ENCODE assay signal across 23 cellular contexts in the genomic region with DNA sequence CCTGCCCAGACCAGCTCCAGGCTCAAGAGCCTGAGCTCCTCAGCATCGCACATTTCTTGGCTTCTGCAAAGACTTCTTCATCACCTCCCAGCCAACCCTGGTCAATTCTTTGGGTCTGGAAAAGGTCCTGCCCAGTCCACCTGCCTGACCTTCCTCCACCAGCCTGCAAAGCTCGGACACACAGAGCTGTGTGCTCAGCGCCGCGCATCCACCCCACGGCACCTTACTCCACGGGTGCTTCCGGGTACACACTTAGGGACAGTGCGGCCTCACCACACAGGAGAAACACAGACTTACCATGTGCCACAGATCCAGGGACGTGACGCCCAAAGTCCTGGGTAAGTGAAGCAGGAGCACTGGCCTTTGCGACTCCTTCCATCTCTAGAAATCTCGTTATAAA.
DNase-seq lines count a peak whose midpoint lies in the region; ATAC-seq, FAIRE-seq and TF ChIP-seq lines count a peak whose summit lies in the region.
"Had no signal": no experiment of that assay in that cellular context is flagged by ENCODE, and none has a peak within 500 bp of the region (broad histone marks: within the 10 kb centered on the region; RNA-seq: fewer than 3 reads in every experiment).

No MANE protein-coding gene starts in this region.

- no peak overlapping the region for H4K91ac ChIP-seq in H1 (replicated peaks; ENCODE audit: insufficient read length, low read length)
- H4K91ac ChIP-seq in neuronal stem cell (ENCODE audit: low read depth, low read length, poor library complexity) = no peak overlapping the region

- no peak overlapping the region for H3K18ac ChIP-seq in H1 (ENCODE audit: extremely low read depth, low read length)
- no peak overlapping the region for H3K18ac ChIP-seq in neuronal stem cell (ENCODE audit: low read length)

- H3K14ac ChIP-seq in H1 (ENCODE audit: insufficient read length) = no peak overlapping the region
- H3K14ac ChIP-seq in neuronal stem cell (ENCODE audit: low read length) = no peak overlapping the region

- no peak for TF ChIP-seq RAD21 in H1 (IDR thresholded peaks at IDR 0.05 in 1 of 2, conservative IDR thresholded peaks at IDR 0.05 in 1 of 2; ENCODE audit: low read depth in 2 of 2, low read length in 2 of 2)

- H3K27ac ChIP-seq in right cardiac atrium (ENCODE audit: low read length) (no peak overlapping the region), H1 (ENCODE audit: low read depth, low read length) (no peak overlapping the region), neuronal stem cell (replicated peaks; ENCODE audit: low read length) (no peak overlapping the region)
- H3K27ac ChIP-seq: A549; BLaER1 treated with 17β-estradiol and CSF1 and Interleukin-3, amounts not matched to agents 10 nM and 100 nM had no signal

- no peaks in the 10 kb centered on the region for H3K23me2 ChIP-seq in H1 (ENCODE audit: low read depth, low read length)

- intact Hi-C loops in right cardiac atrium (cut with DNase I) = no loop called here
- intact Hi-C loops in Right ventricle myocardium inferior (cut with DNase I) = loop anchor here (2.0 kb wide), 1 partner anchor 324 kb away; no protein-coding TSS in a partner anchor

- H4K8ac ChIP-seq in H1 (ENCODE audit: extremely low read depth, insufficient read depth, low read length) = 0 out of 2 replicates have a peak overlapping the region, but pooled peaks have one; percentile 39
- no peak overlapping the region for H4K8ac ChIP-seq in neuronal stem cell (ENCODE audit: low read depth, low read length)

- POLR2A ChIA-PET in H1 (lab: Charles Lee; ENCODE audit: partially characterized antibody) = interaction anchor here (0.8 kb wide), 1 partner anchor 195 kb away, joined by 3 read pairs; no protein-coding TSS in a partner anchor

- no peak overlapping the region for H3K56ac ChIP-seq in H1 (replicated peaks; ENCODE audit: insufficient read length, low read depth, low read length)

- no peaks in the 10 kb centered on the region for H3K4me1 ChIP-seq in right cardiac atrium (ENCODE audit: control insufficient read depth, insufficient read depth, low read length)
- H3K4me1 ChIP-seq in H1 (replicated peaks in 1 of 4; ENCODE audit: control insufficient read depth in 3 of 4, insufficient read depth in 4 of 4, low read length in 3 of 4) = peaks cover 0 to 4% (median 0%) of the 10 kb centered on the region in 4 experiments; a peak in 1 of 7 replicates
- H3K4me1 ChIP-seq in neuronal stem cell (ENCODE audit: control insufficient read depth in 2 of 2, insufficient read depth in 1 of 2, low read depth in 1 of 2, low read length in 2 of 2) = peaks cover 1 to 8% of the 10 kb centered on the region in 2 donors

- no peaks in the 10 kb centered on the region for H3K27me3 ChIP-seq in right cardiac atrium (ENCODE audit: control insufficient read depth, insufficient read depth)
- H3K27me3 ChIP-seq in H1 (replicated peaks in 1 of 4; ENCODE audit: control insufficient read depth in 3 of 4, extremely low read depth in 1 of 4, insufficient read depth in 3 of 4, low read length in 3 of 4) = no peaks in the 10 kb centered on the region
- H3K27me3 ChIP-seq in neuronal stem cell (ENCODE audit: control insufficient read depth in 3 of 3, insufficient read depth in 3 of 3, low read depth in 1 of 3, low read length in 3 of 3) = peaks cover 0 to 4% (median 0%) of the 10 kb centered on the region in 3 experiments
- H3K27me3 ChIP-seq: BE2C; BLaER1 treated with 17β-estradiol and CSF1 and Interleukin-3, amounts not matched to agents 10 nM and 100 nM had no signal

- H2BK15ac ChIP-seq in H1 (ENCODE audit: low read length) = no peak overlapping the region
- no peak overlapping the region for H2BK15ac ChIP-seq in neuronal stem cell (ENCODE audit: low read length)

- TF ChIP-seq CTCF in H1 (IDR thresholded peaks at IDR 0.05; ENCODE audit: control extremely low read depth in 1 of 3, insufficient read depth in 1 of 3, low read depth in 1 of 3, low read length in 3 of 3) = no peak

- no peaks in the 10 kb centered on the region for H4K20me1 ChIP-seq in H1 (replicated peaks in 1 of 2; ENCODE audit: control insufficient read depth in 1 of 2, insufficient read depth in 2 of 2, low read length in 2 of 2)

- no peak overlapping the region for H3K9ac ChIP-seq in H1 (replicated peaks in 1 of 4; ENCODE audit: extremely low read depth in 1 of 4, low read depth in 3 of 4, low read length in 3 of 4)
- H3K9ac ChIP-seq in neuronal stem cell (ENCODE audit: low read depth, low read length, poor library complexity) = no peak overlapping the region
- H3K9ac ChIP-seq: BLaER1 treated with 17β-estradiol and CSF1 and Interleukin-3, amounts not matched to agents 10 nM and 100 nM had no signal

- H3K4me2 ChIP-seq in H1 (ENCODE audit: insufficient read depth in 1 of 2, low read depth in 2 of 2, low read length in 2 of 2) (no peak overlapping the region), neuronal stem cell (ENCODE audit: insufficient read depth, low read length, poor library complexity, severe bottlenecking) (no peak overlapping the region)
- H3K4me2 ChIP-seq: A549, GM23338 had no signal

- no peak for TF ChIP-seq EP300 in H1 (IDR thresholded peaks at IDR 0.05; ENCODE audit: borderline replicate concordance in 1 of 2, low read depth in 2 of 2, low read length in 2 of 2)

- H3K36me3 ChIP-seq in H1 (ENCODE audit: control insufficient read depth in 2 of 4, insufficient read depth in 4 of 4, low read length in 3 of 4) = no peaks in the 10 kb centered on the region
- H3K36me3 ChIP-seq in neuronal stem cell (replicated peaks in 1 of 2; ENCODE audit: control insufficient read depth in 2 of 2, insufficient read depth in 2 of 2, low read length in 2 of 2) = no peaks in the 10 kb centered on the region
- H3K36me3 ChIP-seq: BE2C; BLaER1 treated with 17β-estradiol and CSF1 and Interleukin-3, amounts not matched to agents 10 nM and 100 nM had no signal

- no peak overlapping the region for H3K4ac ChIP-seq in H1 (replicated peaks; ENCODE audit: insufficient read length, low read depth, low read length)
- no peak overlapping the region for H3K4ac ChIP-seq in neuronal stem cell (ENCODE audit: low read length)

- no peaks in the 10 kb centered on the region for H3K79me2 ChIP-seq in H1 (ENCODE audit: control insufficient read depth in 1 of 2, insufficient read depth in 2 of 2, low read length in 2 of 2)

- H3K4me3 ChIP-seq in right cardiac atrium (ENCODE audit: low read length) (no peak overlapping the region), H1 (ENCODE audit: extremely low read depth in 1 of 4, insufficient read depth in 2 of 4, low read depth in 3 of 4, low read length in 4 of 4) (no peak overlapping the region), neuronal stem cell (ENCODE audit: low read length in 2 of 2) (no peak overlapping the region)
- H3K4me3 ChIP-seq: A549; BLaER1 treated with 17β-estradiol and CSF1 and Interleukin-3, amounts not matched to agents 10 nM and 100 nM; GM23338 had no signal

- no peak for ATAC-seq in right cardiac atrium
- no peak for ATAC-seq in Right ventricle myocardium inferior
- ATAC-seq in HG03135 (IDR thresholded peaks at IDR 0.05; ENCODE audit: unreplicated experiment) = no peak
- ATAC-seq: A549, GM23338 had no signal

- H2AK5ac ChIP-seq in H1 (ENCODE audit: low read depth, low read length) (no peak overlapping the region), neuronal stem cell (ENCODE audit: low read depth, low read length) (no peak overlapping the region)

- H3K23ac ChIP-seq in H1 (ENCODE audit: insufficient read length) (no peak overlapping the region), neuronal stem cell (ENCODE audit: low read depth, low read length, poor library complexity) (peak overlapping the region; percentile 5)

- no peak overlapping the region for H2BK20ac ChIP-seq in H1 (ENCODE audit: low read length)

- H2BK5ac ChIP-seq in H1 (ENCODE audit: low read depth, low read length) (no peak overlapping the region), neuronal stem cell (ENCODE audit: low read length) (peak overlapping the region; percentile 72)

- TF ChIP-seq POLR2A in H1 (IDR thresholded peaks at IDR 0.05; ENCODE audit: control extremely low read depth in 1 of 2, low read depth in 2 of 2, low read length in 2 of 2) = no peak

- H3K79me1 ChIP-seq in H1 (ENCODE audit: low read depth, low read length) (no peaks in the 10 kb centered on the region), neuronal stem cell (ENCODE audit: low read depth, low read length) (peaks cover 4% of the 10 kb centered on the region)

- no peaks in the 10 kb centered on the region for H3K9me3 ChIP-seq in right cardiac atrium (ENCODE audit: control insufficient read depth, low read length)
- no peaks in the 10 kb centered on the region for H3K9me3 ChIP-seq in H1 (ENCODE audit: insufficient read depth in 2 of 2, low read depth in 1 of 2, low read length in 1 of 2)
- H3K9me3 ChIP-seq in neuronal stem cell (replicated peaks in 1 of 2; ENCODE audit: control insufficient read depth in 2 of 2, insufficient read depth in 1 of 2, low read depth in 1 of 2, low read length in 2 of 2) = peaks cover 0 to 2% of the 10 kb centered on the region in 2 donors
- H3K9me3 ChIP-seq: A549, BE2C had no signal

- WGBS in right cardiac atrium = 96% methylated on average over 13 of the region's 13 CpGs
- whole genome bisulfite sequencing in H1 (ENCODE audit: extremely low coverage in 1 of 2, insufficient coverage in 1 of 2, insufficient read length in 1 of 2, insufficient replicate concordance in 2 of 2, low coverage in 1 of 2, low lambda C conversion rate in 2 of 2, missing lambda C conversion rate in 1 of 2), 2 experiments = 95% methylated on average over 13 of the region's 13 CpGs; no CpG with 5 or more reads in 1 of the 2 experiments
- WGBS in neuronal stem cell (ENCODE audit: extremely low coverage in 2 of 2, insufficient read length in 2 of 2, insufficient replicate concordance in 1 of 2), 2 donors = no CpG with 5 or more reads among the region's 13 CpGs

- H2AFZ ChIP-seq in H1 (ENCODE audit: low read length) (no peak overlapping the region), neuronal stem cell (ENCODE audit: low read length) (no peak overlapping the region)
- H2AFZ ChIP-seq: GM23338 had no signal

- H2BK12ac ChIP-seq in H1 (ENCODE audit: low read depth, low read length) (no peak overlapping the region), neuronal stem cell (ENCODE audit: low read length) (no peak overlapping the region)

- no peak overlapping the region for H4K5ac ChIP-seq in H1 (ENCODE audit: insufficient read length, low read depth, low read length)

- no peak for FAIRE-seq in H1 (lab: Jason Lieb, UNC)
- FAIRE-seq: A549, D721Med, GM12891, GM18507, H54 had no signal

- CTCF ChIA-PET in H1 (lab: Charles Lee; ENCODE audit: partially characterized antibody) = interaction anchor here (0.6 to 3.8 kb wide), 10 partner anchors 9 to 339 kb away, joined by 3 to 32 read pairs (median 4); a partner anchor contains a TSS

- DNase-seq in right cardiac atrium (peak in 2 of 3 donors; percentile 20 to 31), Right ventricle myocardium inferior (ENCODE audit: missing footprints) (no peak), H1 (ENCODE audit: low read depth in 1 of 2, low spot score in 2 of 2) (no peak), neuronal stem cell (ENCODE audit: low spot score) (no peak), NAMALWA (ENCODE audit: low spot score) (no peak), dedifferentiated amniotic fluid mesenchymal stem cell (ENCODE audit: extremely low spot score) (no peak)
- DNase-seq: 8988T; ACHN; AML-193; BE2C; CD4-positive, alpha-beta T cell; DMS 273 treated with DMSO at 0.1 percent for 48 hours; DMS79 treated with DMSO at 0.1 percent for 48 hours; GF-D8; HCEC 1CT had no signal

- no peak overlapping the region for H2BK120ac ChIP-seq in H1 (replicated peaks; ENCODE audit: low read depth, low read length)
- no peak overlapping the region for H2BK120ac ChIP-seq in neuronal stem cell (ENCODE audit: low read depth, low read length)

Comparison
In these comparisons a context has a peak if more than half of its experiments do, and no peak if none do; other contexts are left out.
1. DNase-seq: peak in right cardiac atrium (2 of 3); none in Right ventricle myocardium inferior (single experiment), H1 (0 of 2), neuronal stem cell (single experiment), NAMALWA (single experiment) and dedifferentiated amniotic fluid mesenchymal stem cell (single experiment).